29 cellular contexts compared by ENCODE assay signal in genomic region chr4:85221606-85222005, GRCh38.
"Had no signal": no experiment of that assay in that cellular context is flagged by ENCODE, and none has a peak within 500 bp of the region (broad histone marks: within the 10 kb centered on the region; RNA-seq: fewer than 3 reads in every experiment).

No MANE protein-coding gene starts in this region.

- ATAC-seq: effector memory CD8-positive, alpha-beta T cell; esophagus mucosa; foreskin keratinocyte; gastrocnemius medialis; gastroesophageal sphincter; heart left ventricle; heart right ventricle had no signal

- DNase-seq: colonic mucosa; cortex of kidney; dermis blood vessel endothelial cell; dorsolateral prefrontal cortex; effector CD4-positive, alpha-beta T cell; effector CD8-positive, alpha-beta T cell; effector memory CD4-positive, alpha-beta T cell; effector memory CD8-positive, alpha-beta T cell; endodermal cell; erythroblast; esophagus squamous epithelium; foreskin fibroblast; foreskin melanocyte; gastrocnemius medialis; glutamatergic neuron; head of caudate nucleus; heart left ventricle; heart right ventricle had no signal

- H3K36me3 ChIP-seq: colonic mucosa, esophagus muscularis mucosa, esophagus squamous epithelium, gastrocnemius medialis, gastroesophageal sphincter, heart left ventricle, heart right ventricle had no signal

- H3K27me3 ChIP-seq: colonic mucosa, dorsolateral prefrontal cortex, esophagus muscularis mucosa, esophagus squamous epithelium, foreskin keratinocyte, gastrocnemius medialis, gastroesophageal sphincter, heart left ventricle, heart right ventricle had no signal

- H3K9me3 ChIP-seq: colonic mucosa, gastrocnemius medialis had no signal

- H3K4me1 Mint-ChIP-seq: endodermal cell had no signal

- H3K27me3 Mint-ChIP-seq: dendritic cell treated with granulocyte-macrophage colony-stimulating factor and Interleukin-4, amounts not matched to agents 40 ng/mL and 50 ng/mL, for 4 days; effector memory CD8-positive, alpha-beta T cell had no signal

- H3K4me3 Mint-ChIP-seq: dendritic cell treated with granulocyte-macrophage colony-stimulating factor and Interleukin-4, amounts not matched to agents 40 ng/mL and 50 ng/mL, for 4 days; effector memory CD8-positive, alpha-beta T cell; endodermal cell had no signal

- H3K4me1 ChIP-seq: colonic mucosa, esophagus muscularis mucosa, foreskin keratinocyte, gastrocnemius medialis, gastroesophageal sphincter, heart left ventricle, heart right ventricle had no signal

- H3K4me3 ChIP-seq: colonic mucosa, coronary artery, dorsolateral prefrontal cortex, esophagus muscularis mucosa, esophagus squamous epithelium, gastrocnemius medialis, gastroesophageal sphincter, heart left ventricle, heart right ventricle had no signal

- H3K27ac Mint-ChIP-seq: dendritic cell treated with granulocyte-macrophage colony-stimulating factor and Interleukin-4, amounts not matched to agents 40 ng/mL and 50 ng/mL, for 4 days; effector memory CD8-positive, alpha-beta T cell; endodermal cell had no signal

- FAIRE-seq: colon, endometrium, endothelial cell of umbilical vein, frontal cortex had no signal

- H3K27ac ChIP-seq: colonic mucosa, coronary artery, dorsolateral prefrontal cortex, epithelial cell of prostate, esophagus muscularis mucosa, esophagus squamous epithelium, foreskin keratinocyte, gastrocnemius medialis, gastroesophageal sphincter, heart left ventricle, heart right ventricle had no signal
